Comparison of ENCODE assay signal across 16 cellular contexts in the genomic region with DNA sequence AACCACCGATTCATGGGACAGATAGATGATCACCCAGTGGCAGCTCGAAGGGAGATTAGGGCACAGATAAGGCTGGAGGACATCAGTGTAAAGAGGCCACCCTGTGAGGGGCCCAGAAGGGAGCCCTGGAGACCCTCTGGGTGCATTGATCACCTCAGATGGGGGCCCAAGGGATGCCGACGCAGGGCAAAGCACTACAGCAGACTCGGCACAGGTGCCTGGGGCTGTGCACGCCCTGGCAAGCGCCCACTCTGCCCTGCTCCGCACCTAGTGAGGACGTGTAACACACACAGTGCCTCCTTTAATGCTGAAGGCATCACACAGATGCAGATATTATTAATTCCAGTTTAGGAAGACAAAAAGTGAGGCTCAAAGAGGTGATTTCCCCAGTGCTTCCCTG. TPM values are rescaled to one million over a fixed set of nuclear protein-coding genes. Genes with fewer than 3 reads are reported as not detected.
DNase-seq lines count a peak whose midpoint lies in the region; ATAC-seq and TF ChIP-seq lines count a peak whose summit lies in the region.
"Had no signal": no experiment of that assay in that cellular context is flagged by ENCODE, and none has a peak within 500 bp of the region (broad histone marks: within the 10 kb centered on the region; RNA-seq: fewer than 3 reads in every experiment).

No MANE protein-coding gene starts in this region.

- no peaks in the 10 kb centered on the region for H3K27me3 ChIP-seq in Loucy (ENCODE audit: insufficient read depth, low read length, poor library complexity, severe bottlenecking)

- H3K36me3 Mint-ChIP-seq in activated CD4-positive, alpha-beta T cell treated with anti-CD3 and anti-CD28 coated beads for 36 hours (ENCODE audit: low read depth), result peaks cover 56% of the 10 kb centered on the region
- peaks cover 53% of the 10 kb centered on the region for H3K36me3 Mint-ChIP-seq in effector memory CD8-positive, alpha-beta T cell (ENCODE audit: insufficient read depth)
- H3K36me3 Mint-ChIP-seq in progenitor cell of endocrine pancreas (ENCODE audit: insufficient read depth), result no peaks in the 10 kb centered on the region

- DNase-seq in activated CD4-positive, alpha-beta T cell treated with anti-CD3 and anti-CD28 coated beads for 36 hours, result no peak
- DNase-seq in activated CD4-positive, alpha-beta T cell treated with anti-CD3 and anti-CD28 coated beads for 1 hour, result no peak
- DNase-seq in effector memory CD8-positive, alpha-beta T cell, result no peak
- DNase-seq in progenitor cell of endocrine pancreas (ENCODE audit: low spot score, unreplicated experiment) (no peak), NCI-H2227 (lab: John Stamatoyannopoulos, UW; ENCODE audit: unreplicated experiment) (no peak), SK-N-DZ (ENCODE audit: low spot score) (no peak)
- DNase-seq: activated CD4-positive, CD25-positive, alpha-beta regulatory T cell treated with anti-CD3 and anti-CD28 coated beads, Interleukin-2, amount 50 U/mL, for 72 hours; activated effector memory CD4-positive, alpha-beta T cell treated with anti-CD3 and anti-CD28 coated beads, Interleukin-2, amount 50 U/mL, for 16 hours; Caco-2; kidney; NCI-H1694 treated with DMSO at 0.1 percent for 48 hours; NCI-H524 treated with DMSO at 0.1 percent for 48 hours; right cardiac atrium; stimulated activated CD4-positive, alpha-beta T cell treated with anti-CD3 and anti-CD28 coated beads, Interleukin-2, amount 100 ng/mL, for 48 hours had no signal

- POLR2A ChIA-PET in activated CD4-positive, alpha-beta T cell treated with anti-CD3 and anti-CD28 coated beads for 36 hours (lab: Charles Lee), result no interaction called here

- peaks cover 55% of the 10 kb centered on the region for H3K4me1 ChIP-seq in Loucy (ENCODE audit: insufficient read depth, low read length, poor library complexity, severe bottlenecking)
- H3K4me1 ChIP-seq: Caco-2 had no signal

- no peak overlapping the region for H2AFZ ChIP-seq in Loucy (ENCODE audit: low read length)

- no peaks in the 10 kb centered on the region for H3F3A ChIP-seq in Loucy (ENCODE audit: low read depth)

- no peak overlapping the region for H3K4me3 Mint-ChIP-seq in activated CD4-positive, alpha-beta T cell treated with anti-CD3 and anti-CD28 coated beads for 36 hours
- no peak overlapping the region for H3K4me3 Mint-ChIP-seq in effector memory CD8-positive, alpha-beta T cell
- no peak overlapping the region for H3K4me3 Mint-ChIP-seq in progenitor cell of endocrine pancreas (ENCODE audit: low read depth)

- H3K79me2 ChIP-seq in Loucy (ENCODE audit: insufficient read depth, low read length), result peaks cover 100% of the 10 kb centered on the region

- H3K9me3 ChIP-seq in Loucy (ENCODE audit: insufficient read depth, low read depth, low read length), result no peaks in the 10 kb centered on the region
- H3K9me3 ChIP-seq: Caco-2 had no signal

- H3K9me2 ChIP-seq in Loucy (replicated peaks; ENCODE audit: low read depth, low read length), result no peaks in the 10 kb centered on the region

- ATAC-seq in activated CD4-positive, alpha-beta T cell treated with anti-CD3 and anti-CD28 coated beads for 36 hours, result no peak
- ATAC-seq in effector memory CD8-positive, alpha-beta T cell (replicated peaks), result no peak
- no peak for ATAC-seq in GM19463 (IDR thresholded peaks at IDR 0.05; ENCODE audit: unreplicated experiment)
- ATAC-seq: right cardiac atrium had no signal

- peaks cover 68% of the 10 kb centered on the region for H4K20me1 ChIP-seq in Loucy (ENCODE audit: insufficient read depth, low read length, poor library complexity, severe bottlenecking)

- H3K4me1 Mint-ChIP-seq in activated CD4-positive, alpha-beta T cell treated with anti-CD3 and anti-CD28 coated beads for 36 hours, result peaks cover 83% of the 10 kb centered on the region
- H3K4me1 Mint-ChIP-seq in effector memory CD8-positive, alpha-beta T cell (ENCODE audit: low read depth in 2 of 2), result peaks cover 71 to 73% of the 10 kb centered on the region in 2 donors
- H3K4me1 Mint-ChIP-seq in progenitor cell of endocrine pancreas (ENCODE audit: low read depth), result peaks cover 26% of the 10 kb centered on the region

- TF ChIP-seq CTCF in Loucy (conservative IDR thresholded peaks at IDR 0.05; ENCODE audit: low read length) (no peak), progenitor cell of endocrine pancreas (IDR thresholded peaks at IDR 0.05; ENCODE audit: unreplicated experiment) (no peak)

- H3K9me3 Mint-ChIP-seq in activated CD4-positive, alpha-beta T cell treated with anti-CD3 and anti-CD28 coated beads for 36 hours (ENCODE audit: low read depth), result no peaks in the 10 kb centered on the region
- no peaks in the 10 kb centered on the region for H3K9me3 Mint-ChIP-seq in effector memory CD8-positive, alpha-beta T cell
- no peaks in the 10 kb centered on the region for H3K9me3 Mint-ChIP-seq in progenitor cell of endocrine pancreas (ENCODE audit: low read depth)

- H3K27ac Mint-ChIP-seq in activated CD4-positive, alpha-beta T cell treated with anti-CD3 and anti-CD28 coated beads for 36 hours, result peak overlapping the region; percentile 91
- peak overlapping the region; percentile 95 to 97 for H3K27ac Mint-ChIP-seq in effector memory CD8-positive, alpha-beta T cell
- peak overlapping the region; percentile 91 for H3K27ac Mint-ChIP-seq in progenitor cell of endocrine pancreas

- H3K9ac ChIP-seq in Loucy (ENCODE audit: low read depth, low read length, poor library complexity, severe bottlenecking), result no peak overlapping the region

- no peaks in the 10 kb centered on the region for H3K27me3 Mint-ChIP-seq in activated CD4-positive, alpha-beta T cell treated with anti-CD3 and anti-CD28 coated beads for 36 hours
- no peaks in the 10 kb centered on the region for H3K27me3 Mint-ChIP-seq in effector memory CD8-positive, alpha-beta T cell
- no peaks in the 10 kb centered on the region for H3K27me3 Mint-ChIP-seq in progenitor cell of endocrine pancreas

- H3K4me2 ChIP-seq in Loucy (ENCODE audit: low read depth, low read length, poor library complexity, severe bottlenecking), result peak overlapping the region; percentile 89

- CTCF ChIA-PET in activated CD4-positive, alpha-beta T cell treated with anti-CD3 and anti-CD28 coated beads for 36 hours (lab: Charles Lee), result no interaction called here

- H3K4me3 ChIP-seq in Loucy (ENCODE audit: low read length, poor library complexity, severe bottlenecking), result no peak overlapping the region

- intact Hi-C loops in activated CD4-positive, alpha-beta T cell treated with anti-CD3 and anti-CD28 coated beads for 36 hours (cut with DNase I, micrococcal nuclease), result loop anchor here in 1 of 2 experiments (10.0 kb wide), 2 partner anchors 749 to 1359 kb away; partner anchors contain the start of genes PROC and SAP130

- H3K36me3 ChIP-seq in Loucy (ENCODE audit: insufficient read depth, low read length), result peaks cover 8% of the 10 kb centered on the region; the same call in 1 of the 2 replicates

RNA-seq across cellular contexts. Expression of gene GYPC, which starts 9.5 kb away (rescaled TPM):
- 100 to 1,000 TPM; 143 to 187 TPM for total RNA-seq in activated CD4-positive, alpha-beta T cell treated with anti-CD3 and anti-CD28 coated beads for 36 hours
- 29.5 and 34.5 TPM in 2 replicates for total RNA-seq in progenitor cell of endocrine pancreas
- polyA plus RNA-seq in SK-N-DZ (2014; cell fraction: cytosol; rRNA removed), result not detected in 2 replicates
- not detected in 2 replicates for polyA plus RNA-seq in SK-N-DZ (2014; cell fraction: nucleus; rRNA removed)
- total RNA-seq: Caco-2 had no signal
